In the genomic region with DNA sequence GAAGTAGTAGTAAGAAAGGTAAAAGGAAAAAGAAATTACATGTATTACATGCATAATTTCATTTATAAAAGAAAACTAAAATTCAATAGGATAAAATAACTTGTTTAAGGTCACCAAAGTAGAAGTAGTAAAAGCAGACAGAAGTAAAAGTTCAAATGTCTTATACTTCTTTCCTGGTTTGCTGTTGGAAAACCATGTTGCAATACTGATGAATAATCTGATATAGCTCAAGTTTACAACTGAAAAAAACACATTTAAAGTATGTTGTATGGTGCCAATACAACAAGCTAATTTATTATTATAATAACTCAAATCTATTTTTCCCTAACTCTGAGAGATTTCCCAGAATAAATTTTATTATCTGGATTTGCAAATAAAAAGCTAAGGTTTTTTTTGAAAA, we compare ENCODE assay signal across 19 cellular contexts.
"Had no signal": no experiment of that assay in that cellular context is flagged by ENCODE, and none has a peak within 500 bp of the region (broad histone marks: within the 10 kb centered on the region; RNA-seq: fewer than 3 reads in every experiment).

No MANE protein-coding gene starts in this region.

- DNase-seq: activated CD4-positive, alpha-beta memory T cell treated with anti-CD3 and anti-CD28 coated beads, Interleukin-2, amount 10 ng/mL, durations not matched to agents 7 days and 5 days; activated CD4-positive, alpha-beta T cell treated with anti-CD3 and anti-CD28 coated beads, Interleukin-2, amount 10 ng/mL, durations not matched to agents 24 days and 14 days; activated CD4-positive, CD25-positive, alpha-beta regulatory T cell; activated effector memory CD4-positive, alpha-beta T cell treated with Interleukin-2 at 50 U/mL for 16 hours; activated naive CD4-positive, alpha-beta T cell treated with anti-CD3 and anti-CD28 coated beads for 36 hours; activated T-cell treated with anti-CD3 and anti-CD28 coated beads, Interleukin-2, amount 50 U/mL, for 72 hours; anterior cingulate cortex; body of pancreas; dermis blood vessel endothelial cell; effector CD8-positive, alpha-beta T cell; foreskin fibroblast; heart right ventricle; naive thymus-derived CD8-positive, alpha-beta T cell; spleen; stimulated activated CD4-positive, alpha-beta T cell treated with anti-CD3 and anti-CD28 coated beads, Interleukin-4, amount 100 ng/mL, for 4 hours; stimulated activated naive CD8-positive, alpha-beta T cell treated with anti-CD3 and anti-CD28 coated beads, Interleukin-15, amount 100 ng/mL, for 72 hours; T-helper 17 cell; tibial artery had no signal

- H3K4me1 ChIP-seq: body of pancreas, heart right ventricle, spleen, tibial artery had no signal

- H3K4me3 ChIP-seq: body of pancreas, heart right ventricle, spleen, tibial artery had no signal

- H3K9me3 ChIP-seq: body of pancreas, heart right ventricle, spleen, tibial artery had no signal

- H3K27me3 ChIP-seq: body of pancreas, heart right ventricle, spleen, tibial artery had no signal

- ATAC-seq: activated T-cell treated with anti-CD3 and anti-CD28 coated beads, Interleukin-2, amount 50 U/mL, for 72 hours; body of pancreas; heart right ventricle; left lobe of liver; naive thymus-derived CD8-positive, alpha-beta T cell; stimulated activated naive CD8-positive, alpha-beta T cell treated with anti-CD3 and anti-CD28 coated beads, Interleukin-15, amount 100 ng/mL, for 72 hours; T-helper 17 cell had no signal
